Comparison of ENCODE assay signal across 7 cellular contexts in genomic region chr4:184536881-184537248, GRCh38.
DNase-seq lines count a peak whose midpoint lies in the region; ATAC-seq and TF ChIP-seq lines count a peak whose summit lies in the region.

No MANE protein-coding gene starts in this region.

- H3K27ac ChIP-seq in right atrium auricular region, result peak overlapping the region; percentile 97
- H3K27ac ChIP-seq in gastrocnemius medialis, result peak overlapping the region; percentile 90 to 97 (median 92)

- H3K36me3 ChIP-seq in right atrium auricular region (no peaks in the 10 kb centered on the region), gastrocnemius medialis (no peaks in the 10 kb centered on the region)

- H3K27me3 ChIP-seq in right atrium auricular region, result no peaks in the 10 kb centered on the region
- H3K27me3 ChIP-seq in gastrocnemius medialis, result no peaks in the 10 kb centered on the region

- H3K4me1 ChIP-seq in right atrium auricular region, result peaks cover 0 to 36% of the 10 kb centered on the region in 2 donors
- H3K4me1 ChIP-seq in gastrocnemius medialis, result peaks cover 0 to 13% of the 10 kb centered on the region in 2 donors

- peak in 1 of 2 donors; percentile 15 for ATAC-seq in gastrocnemius medialis
- ATAC-seq in HG02870 (IDR thresholded peaks at IDR 0.05; ENCODE audit: unreplicated experiment), result no peak
- no peak for ATAC-seq in HG03457 (IDR thresholded peaks at IDR 0.05; ENCODE audit: unreplicated experiment)

- in situ Hi-C loops in gastrocnemius medialis (cut with MboI; ENCODE audit: low sequenced_read_pairs in 4 of 4), result loop anchor here (5.0 to 10.0 kb wide), 4 partner anchors 52 to 252 kb away; partner anchors contain the start of gene IRF2 (in 1 of the 4)

- DNase-seq in HFF-Myc (ENCODE audit: extremely low read depth, low read depth), result no peak
- no peak for DNase-seq in right atrium auricular region (ENCODE audit: low spot score)
- DNase-seq in gastrocnemius medialis, result no peak
- DNase-seq in GM19238 (ENCODE audit: insufficient read length, low spot score), result no peak

- TF ChIP-seq POLR2A in gastrocnemius medialis (IDR thresholded peaks at IDR 0.05), result no peak

- peak overlapping the region; percentile 58 for H3K4me3 ChIP-seq in HFF-Myc (replicated peaks; ENCODE audit: low read depth, low read length)
- peak overlapping the region; percentile 87 for H3K4me3 ChIP-seq in WI38 (ENCODE audit: low read depth, low read length)
- peak overlapping the region; percentile 64 to 68 for H3K4me3 ChIP-seq in right atrium auricular region
- H3K4me3 ChIP-seq in gastrocnemius medialis, result peak overlapping the region; percentile 67 to 89 (median 81)

- no peaks in the 10 kb centered on the region for H3K9me3 ChIP-seq in right atrium auricular region
- no peaks in the 10 kb centered on the region for H3K9me3 ChIP-seq in gastrocnemius medialis

- intact Hi-C loops in gastrocnemius medialis (cut with DNase I; ENCODE audit: low total_unique reads), result loop anchor here (1.0 to 5.0 kb wide), 7 partner anchors 62 to 666 kb away; partner anchors contain the start of genes CASP3, CFAP97 and PRIMPOL

- TF ChIP-seq CTCF in HFF-Myc (IDR thresholded peaks at IDR 0.05; ENCODE audit: low read depth, low read length, missing control alignments), result no peak
- TF ChIP-seq CTCF in WI38 (IDR thresholded peaks at IDR 0.05; ENCODE audit: low read depth, low read length), result no peak
- TF ChIP-seq CTCF in right atrium auricular region (IDR thresholded peaks at IDR 0.05), result no peak
- TF ChIP-seq CTCF in gastrocnemius medialis (IDR thresholded peaks at IDR 0.05 in 4 of 5, conservative IDR thresholded peaks at IDR 0.05 in 1 of 5), result no peak
